ENCODE assay signal across 8 cellular contexts in the genomic region with DNA sequence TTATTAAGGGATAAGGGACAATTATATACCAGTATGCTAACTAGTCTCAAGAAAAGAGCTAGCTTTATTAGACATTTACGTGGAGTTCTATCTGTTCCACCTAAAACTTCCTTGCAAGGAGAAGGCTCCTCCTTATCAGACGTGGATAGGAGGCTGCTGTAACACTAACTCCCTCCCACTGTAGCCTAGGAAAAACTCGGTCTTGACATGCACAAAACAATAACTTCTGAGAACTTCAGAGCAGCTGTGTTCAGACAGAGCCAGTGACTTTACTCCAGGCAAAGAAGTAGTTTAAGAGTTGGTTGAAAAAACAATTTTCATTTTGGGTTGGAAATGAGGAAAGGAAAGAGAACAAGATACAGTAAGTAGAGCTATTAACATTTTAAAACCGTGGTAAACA. TPM values are rescaled to one million over a fixed set of nuclear protein-coding genes. Genes with fewer than 3 reads are reported as not detected.
DNase-seq lines count a peak whose midpoint lies in the region; FAIRE-seq and TF ChIP-seq lines count a peak whose summit lies in the region.

No MANE protein-coding gene starts in this region.

- H3K27ac Mint-ChIP-seq in activated naive CD4-positive, alpha-beta T cell treated with anti-CD3 and anti-CD28 coated beads for 36 hours, result no peak overlapping the region

- TF ChIP-seq CTCF in OCI-LY7 (conservative IDR thresholded peaks at IDR 0.05; ENCODE audit: low read length), result no peak
- no peak for TF ChIP-seq CTCF in endothelial cell of umbilical vein (IDR thresholded peaks at IDR 0.05; ENCODE audit: extremely low read depth in 1 of 2, insufficient read depth in 1 of 2, low read depth in 1 of 2, low read length in 2 of 2)

- H4K20me1 ChIP-seq in OCI-LY7 (ENCODE audit: insufficient read depth, low read length), result no peaks in the 10 kb centered on the region
- no peaks in the 10 kb centered on the region for H4K20me1 ChIP-seq in endothelial cell of umbilical vein (replicated peaks; ENCODE audit: control insufficient read depth, extremely low read depth, insufficient read depth, low read length)

- H3K9me2 ChIP-seq in OCI-LY7 (ENCODE audit: insufficient read depth, low read length), result no peaks in the 10 kb centered on the region

- CTCF ChIA-PET in OCI-LY7 (lab: Charles Lee; ENCODE audit: unreplicated experiment) (no interaction called here), endothelial cell of umbilical vein (lab: Charles Lee) (interaction anchor here (0.7 to 3.9 kb wide), 12 partner anchors 10 to 129 kb away, joined by 3 to 28 read pairs (median 4); partner anchors contain the start of gene ATP5MC2)
- CTCF ChIA-PET in activated naive CD4-positive, alpha-beta T cell treated with anti-CD3 and anti-CD28 coated beads for 36 hours (lab: Charles Lee), result interaction anchor here (0.6 to 2.6 kb wide), 6 partner anchors 10 to 280 kb away, joined by 3 to 11 read pairs (median 4); partner anchors contain the start of gene ATP5MC2

- DNase-seq in COLO829 (ENCODE audit: low spot score) (peak; percentile 20), OCI-LY7 (ENCODE audit: low spot score) (no peak), endothelial cell of umbilical vein (ENCODE audit: low read depth, low spot score) (peak; percentile 82), pons (ENCODE audit: low spot score) (peak; percentile 49), mucosa of gallbladder (ENCODE audit: low spot score) (no peak), COLO668 (lab: John Stamatoyannopoulos, UW; ENCODE audit: unreplicated experiment) (no peak)
- no peak for DNase-seq in activated effector memory CD4-positive, alpha-beta T cell treated with Interleukin-2 at 50 U/mL for 16 hours
- no peak for DNase-seq in activated naive CD4-positive, alpha-beta T cell treated with anti-CD3 and anti-CD28 coated beads for 36 hours

- H3K79me2 ChIP-seq in OCI-LY7 (ENCODE audit: insufficient read depth, low read depth, low read length), result peaks cover 61% of the 10 kb centered on the region
- peaks cover 69% of the 10 kb centered on the region for H3K79me2 ChIP-seq in endothelial cell of umbilical vein (ENCODE audit: control insufficient read depth, insufficient read depth, low read length)

- H3K27me3 Mint-ChIP-seq in activated naive CD4-positive, alpha-beta T cell treated with anti-CD3 and anti-CD28 coated beads for 36 hours (ENCODE audit: low read depth), result no peaks in the 10 kb centered on the region

- no peak overlapping the region for H3K4me3 Mint-ChIP-seq in activated naive CD4-positive, alpha-beta T cell treated with anti-CD3 and anti-CD28 coated beads for 36 hours

- peaks cover 48% of the 10 kb centered on the region for H3K4me1 Mint-ChIP-seq in activated naive CD4-positive, alpha-beta T cell treated with anti-CD3 and anti-CD28 coated beads for 36 hours (ENCODE audit: low read depth)

- no peaks in the 10 kb centered on the region for H3K9me1 ChIP-seq in endothelial cell of umbilical vein (replicated peaks; ENCODE audit: control insufficient read depth, extremely low read depth, insufficient read depth, low read length)

- FAIRE-seq in endothelial cell of umbilical vein (lab: Jason Lieb, UNC), result peak; percentile 15

- no peak overlapping the region for H2AFZ ChIP-seq in OCI-LY7 (ENCODE audit: low read length)
- H2AFZ ChIP-seq in endothelial cell of umbilical vein (ENCODE audit: low read depth, low read length), result no peak overlapping the region

- H3K27me3 ChIP-seq in endothelial cell of umbilical vein (ENCODE audit: control insufficient read depth in 2 of 2, insufficient read depth in 2 of 2, low read length in 2 of 2), result no peaks in the 10 kb centered on the region

- BruUV-seq in OCI-LY7 (replicated peaks; lab: Mats Ljungman, UMichigan), result no TSS peak
- BruUV-seq in endothelial cell of umbilical vein (replicated peaks; lab: Mats Ljungman, UMichigan), result no TSS peak

- TF ChIP-seq POLR2A in endothelial cell of umbilical vein (IDR thresholded peaks at IDR 0.05; ENCODE audit: low read depth, low read length), result peak; percentile 2

- H3K4me3 ChIP-seq in OCI-LY7 (ENCODE audit: low read depth, low read length, poor library complexity, severe bottlenecking), result peak overlapping the region; percentile 90
- H3K4me3 ChIP-seq in endothelial cell of umbilical vein (replicated peaks in 1 of 3; ENCODE audit: insufficient read depth in 1 of 3, low read depth in 1 of 3, low read length in 3 of 3), result peak overlapping the region in 2 of 3 experiments; percentile 61 to 97

- dilution Hi-C loops in endothelial cell of umbilical vein (cut with MboI; ENCODE audit: extremely low pct_ligation_motif_present, low sequenced_read_pairs), result no loop called here

- peaks cover 4% of the 10 kb centered on the region for H3K36me3 Mint-ChIP-seq in activated naive CD4-positive, alpha-beta T cell treated with anti-CD3 and anti-CD28 coated beads for 36 hours (ENCODE audit: low read depth)

- H3K9ac ChIP-seq in endothelial cell of umbilical vein (replicated peaks; ENCODE audit: extremely low read depth, insufficient read depth, low read length), result peak overlapping the region; percentile 95

- peaks cover 44% of the 10 kb centered on the region for H3K4me1 ChIP-seq in OCI-LY7 (ENCODE audit: insufficient read depth, low read length, poor library complexity, severe bottlenecking)
- peaks cover 36% of the 10 kb centered on the region for H3K4me1 ChIP-seq in endothelial cell of umbilical vein (ENCODE audit: control insufficient read depth, extremely low read depth, insufficient read depth, low read length)

- H3K4me2 ChIP-seq in OCI-LY7 (ENCODE audit: low read length) (peak overlapping the region; percentile 97), endothelial cell of umbilical vein (ENCODE audit: insufficient read depth, low read length) (peak overlapping the region; percentile 100)

- H3K9me3 ChIP-seq in OCI-LY7 (ENCODE audit: low read length) (no peaks in the 10 kb centered on the region), endothelial cell of umbilical vein (replicated peaks; ENCODE audit: control insufficient read depth, insufficient read depth, low read length) (no peaks in the 10 kb centered on the region)

- H3K36me3 ChIP-seq in OCI-LY7 (ENCODE audit: insufficient read depth, low read length), result no peaks in the 10 kb centered on the region
- no peaks in the 10 kb centered on the region for H3K36me3 ChIP-seq in endothelial cell of umbilical vein (ENCODE audit: control insufficient read depth in 2 of 2, extremely low read depth in 1 of 2, insufficient read depth in 2 of 2, low read length in 2 of 2)

- intact Hi-C loops in OCI-LY7 (cut with micrococcal nuclease; ENCODE audit: unreplicated experiment) (no loop called here), endothelial cell of umbilical vein (cut with micrococcal nuclease) (no loop called here)
- intact Hi-C loops in activated naive CD4-positive, alpha-beta T cell treated with anti-CD3 and anti-CD28 coated beads for 36 hours (cut with micrococcal nuclease), result no loop called here

- POLR2A ChIA-PET in OCI-LY7 (lab: Charles Lee) (interaction anchor here (0.5 to 2.4 kb wide), 11 partner anchors 8 to 641 kb away, joined by 3 to 12 read pairs (median 4); partner anchors contain the start of gene ATP5MC2), endothelial cell of umbilical vein (lab: Charles Lee) (interaction anchor here (0.6 to 0.7 kb wide), 3 partner anchors 10 to 85 kb away, joined by 3 to 4 read pairs (median 3); no protein-coding TSS in a partner anchor)

- H3K9me3 Mint-ChIP-seq in activated naive CD4-positive, alpha-beta T cell treated with anti-CD3 and anti-CD28 coated beads for 36 hours, result no peaks in the 10 kb centered on the region

- H3K27ac ChIP-seq in OCI-LY7 (ENCODE audit: low read depth, low read length, poor library complexity, severe bottlenecking), result peak overlapping the region; percentile 35
- H3K27ac ChIP-seq in endothelial cell of umbilical vein (ENCODE audit: insufficient read depth, low read depth, low read length), result no peak overlapping the region

TF ChIP-seq in endothelial cell of umbilical vein, 7 proteins besides CTCF, POLR2A, EP300 and RAD21 (continues in another document):
- TF ChIP-seq GATA2 (IDR thresholded peaks at IDR 0.05; ENCODE audit: insufficient read depth, insufficient read length, low read depth, low read length) (no peak), MYC (IDR thresholded peaks at IDR 0.05; ENCODE audit: low read depth, low read length) (no peak), FOS (IDR thresholded peaks at IDR 0.05; ENCODE audit: borderline replicate concordance, insufficient read depth, low read length) (no peak), POLR2AphosphoS5 (IDR thresholded peaks at IDR 0.05; ENCODE audit: insufficient read depth, low read depth, low read length) (no peak), MAX (IDR thresholded peaks at IDR 0.05; ENCODE audit: insufficient read depth, insufficient read length) (no peak)

RNA-seq across cellular contexts. Expression of gene ATF7, which starts 2.7 kb away (rescaled TPM):
- 5.9 and 6.8 TPM in 2 replicates for total RNA-seq in OCI-LY7 (2014; rRNA removed; shearing (Covaris generic))
- 23.2 and 26.5 TPM in 2 replicates for total RNA-seq in OCI-LY7 (2022)
- 56.9 and 68.5 TPM in 2 replicates for total RNA-seq in endothelial cell of umbilical vein
- polyA plus RNA-seq in endothelial cell of umbilical vein, result 31.4 and 36.0 TPM in 2 replicates
- 28.0 and 28.4 TPM in 2 replicates for polyA plus RNA-seq in endothelial cell of umbilical vein (2011; cell fraction: cytosol; rRNA removed)
- 68.6 and 78.7 TPM in 2 replicates for polyA plus RNA-seq in endothelial cell of umbilical vein (2011; cell fraction: nucleus; rRNA removed)
- 28.7 and 33.8 TPM in 2 replicates for polyA plus RNA-seq in endothelial cell of umbilical vein (2012)
- polyA minus RNA-seq in endothelial cell of umbilical vein, result 64.9 and 76.4 TPM in 2 replicates
- polyA minus RNA-seq in endothelial cell of umbilical vein (2011; cell fraction: cytosol; rRNA and poly(A)+ RNA removed), result 14.8 TPM
- polyA minus RNA-seq in endothelial cell of umbilical vein (2011; cell fraction: nucleus; rRNA and poly(A)+ RNA removed), result 55.6 and 80.4 TPM in 2 replicates
- 53.3 TPM for total RNA-seq in mucosa of gallbladder
- total RNA-seq in activated naive CD4-positive, alpha-beta T cell treated with anti-CD3 and anti-CD28 coated beads for 36 hours, result 10 to 100 TPM; 19.7 to 19.8 TPM

RNA-seq across cellular contexts. Expression of gene ATP5MC2, which starts 52.4 kb away (rescaled TPM):
- 423 and 500 TPM in 2 replicates for total RNA-seq in OCI-LY7 (2014; rRNA removed; shearing (Covaris generic))
- 374 and 417 TPM in 2 replicates for total RNA-seq in OCI-LY7 (2022)
- total RNA-seq in endothelial cell of umbilical vein, result 375 and 402 TPM in 2 replicates
- polyA plus RNA-seq in endothelial cell of umbilical vein, result 820 and 971 TPM in 2 replicates
- polyA plus RNA-seq in endothelial cell of umbilical vein (2011; cell fraction: cytosol; rRNA removed), result 532 and 616 TPM in 2 replicates
- polyA plus RNA-seq in endothelial cell of umbilical vein (2011; cell fraction: nucleus; rRNA removed), result 178 and 218 TPM in 2 replicates
- 505 and 689 TPM in 2 replicates for polyA plus RNA-seq in endothelial cell of umbilical vein (2012)
- 1,130 and 1,205 TPM in 2 replicates for polyA minus RNA-seq in endothelial cell of umbilical vein
- polyA minus RNA-seq in endothelial cell of umbilical vein (2011; cell fraction: cytosol; rRNA and poly(A)+ RNA removed), result 471 TPM
- polyA minus RNA-seq in endothelial cell of umbilical vein (2011; cell fraction: nucleus; rRNA and poly(A)+ RNA removed), result 100 and 119 TPM in 2 replicates
- total RNA-seq in mucosa of gallbladder, result 318 TPM
- 100 to 1,000 TPM; 443 to 466 TPM for total RNA-seq in activated naive CD4-positive, alpha-beta T cell treated with anti-CD3 and anti-CD28 coated beads for 36 hours

Comparison
In these comparisons a context has a peak if more than half of its experiments do, and no peak if none do; other contexts are left out.
1. DNase-seq: peak in COLO829 (single experiment), endothelial cell of umbilical vein (single experiment) and pons (single experiment); none in OCI-LY7 (single experiment), mucosa of gallbladder (single experiment), activated effector memory CD4-positive, alpha-beta T cell treated with Interleukin-2 at 50 U/mL for 16 hours (single experiment), COLO668 (single experiment) and activated naive CD4-positive, alpha-beta T cell treated with anti-CD3 and anti-CD28 coated beads for 36 hours (single experiment).